12 cellular contexts compared by ENCODE assay signal in genomic region chr1:115251856-115252255, GRCh38.
A peak's percentile ranks its signal among the peaks of the same experiment; 100 is the strongest.
DNase-seq lines count a peak whose midpoint lies in the region; ATAC-seq and TF ChIP-seq lines count a peak whose summit lies in the region.
"Had no signal": no experiment of that assay in that cellular context is flagged by ENCODE, and none has a peak within 500 bp of the region (broad histone marks: within the 10 kb centered on the region; RNA-seq: fewer than 3 reads in every experiment).

No MANE protein-coding gene starts in this region.

- H3K36me3 ChIP-seq in adrenal gland (replicated peaks in 1 of 2) = no peaks in the 10 kb centered on the region

- no peaks in the 10 kb centered on the region for H3K4me1 ChIP-seq in adrenal gland (replicated peaks in 1 of 2)

- TF ChIP-seq POLR2A in adrenal gland (IDR thresholded peaks at IDR 0.05) = no peak

- TF ChIP-seq CTCF in adrenal gland (IDR thresholded peaks at IDR 0.05) = no peak

- intact Hi-C loops in adrenal gland (cut with DNase I) = no loop called here

- no peaks in the 10 kb centered on the region for H3K9me3 ChIP-seq in adrenal gland (replicated peaks in 1 of 3)

- ATAC-seq in SK-N-SH treated with all-trans-retinoic acid at 6 μM for 48 hours (peak; percentile 100), GM19328 (IDR thresholded peaks at IDR 0.05; ENCODE audit: unreplicated experiment) (no peak), GM18861 (IDR thresholded peaks at IDR 0.05; ENCODE audit: unreplicated experiment) (no peak), HG03196 (IDR thresholded peaks at IDR 0.05; ENCODE audit: unreplicated experiment) (no peak)
- ATAC-seq: activated T-cell treated with anti-CD3 and anti-CD28 coated beads, Interleukin-2, amount 50 U/mL, for 4 hours had no signal

- no peaks in the 10 kb centered on the region for H3K27me3 ChIP-seq in adrenal gland

- no peak overlapping the region for H3K4me3 ChIP-seq in adrenal gland

- peak; percentile 95 for DNase-seq in EL
- peak; percentile 86 for DNase-seq in fibroblast of the conjunctiva (ENCODE audit: low read depth)
- DNase-seq in renal cortical epithelial cell (ENCODE audit: low read depth) = peak; percentile 61
- no peak for DNase-seq in adrenal gland
- DNase-seq: activated T-cell treated with anti-CD3 and anti-CD28 coated beads, Interleukin-2, amount 50 U/mL, for 4 hours; DND-41; stimulated activated CD4-positive, alpha-beta T cell treated with anti-CD3 and anti-CD28 coated beads, Interleukin-4, amount 100 ng/mL, for 24 hours; T1000 had no signal

- no peak overlapping the region for H3K27ac ChIP-seq in adrenal gland

- WGBS in adrenal gland, 4 donors = 37 to 45% (median 39%) methylated on average over 2 of the region's 2 CpGs

TF ChIP-seq in SK-N-SH treated with all-trans-retinoic acid at 6 μM for 48 hours, 23 proteins besides CTCF, POLR2A, EP300 and RAD21:
- TF ChIP-seq TCF4 (CRISPR knock-in tag; IDR thresholded peaks at IDR 0.05; ENCODE audit: borderline replicate concordance) (peak; percentile 91), BACH2 (CRISPR knock-in tag; IDR thresholded peaks at IDR 0.05; ENCODE audit: borderline replicate concordance) (no peak), OSR1 (CRISPR knock-in tag; IDR thresholded peaks at IDR 0.05) (no peak), POU6F1 (CRISPR knock-in tag; IDR thresholded peaks at IDR 0.05; ENCODE audit: borderline replicate concordance, low read depth) (no peak)

Comparison
In these comparisons a context has a peak if more than half of its experiments do, and no peak if none do; other contexts are left out.
1. DNase-seq: peak in EL (single experiment), fibroblast of the conjunctiva (single experiment) and renal cortical epithelial cell (single experiment); none in adrenal gland (0 of 7).